In genomic region chr12:31053944-31054343, GRCh38 we compare ENCODE assay signal across 8 cellular contexts. TPM values are rescaled to one million over a fixed set of nuclear protein-coding genes. Genes with fewer than 3 reads are reported as not detected.
DNase-seq lines count a peak whose midpoint lies in the region; FAIRE-seq and TF ChIP-seq lines count a peak whose summit lies in the region.
"Not testable (repeated sequence)": the region's sequence is repeated elsewhere in the genome, so short reads cannot be mapped to it uniquely, and the experiment has no call there.

No MANE protein-coding gene starts in this region.

- TF ChIP-seq POLR2A in endothelial cell of umbilical vein (IDR thresholded peaks at IDR 0.05; ENCODE audit: low read depth, low read length), result not testable (repeated sequence)

- not testable (repeated sequence) for H3F3A ChIP-seq in OCI-LY1 (ENCODE audit: insufficient read depth, low read length)

- H3K9me3 ChIP-seq in OCI-LY1 (ENCODE audit: low read length); endothelial cell of umbilical vein (replicated peaks; ENCODE audit: control insufficient read depth, insufficient read depth, low read length); left ventricle myocardium inferior (replicated peaks): not testable (repeated sequence)

- H2AFZ ChIP-seq in OCI-LY1 (ENCODE audit: low read length); endothelial cell of umbilical vein (ENCODE audit: low read depth, low read length): not testable (repeated sequence)

- POLR2A ChIA-PET in GM10248 (lab: Yijun Ruan, JAX); endothelial cell of umbilical vein (lab: Charles Lee): not testable (repeated sequence)

- dilution Hi-C loops in endothelial cell of umbilical vein (cut with MboI; ENCODE audit: extremely low pct_ligation_motif_present, low sequenced_read_pairs), result not testable (repeated sequence)

- DNase-seq in AG09319 (ENCODE audit: extremely low read depth, low read depth); GM10248 (ENCODE audit: extremely low spot score); astrocyte of the cerebellum (ENCODE audit: low read depth); left ventricle myocardium inferior; retinal pigment epithelial cell (ENCODE audit: low read depth): not testable (repeated sequence)
- peak; percentile 20 for DNase-seq in endothelial cell of umbilical vein (ENCODE audit: low read depth, low spot score)

- not testable (repeated sequence) for H3K9ac ChIP-seq in OCI-LY1 (ENCODE audit: low read length); endothelial cell of umbilical vein (replicated peaks; ENCODE audit: extremely low read depth, insufficient read depth, low read length)

- CTCF ChIA-PET in GM10248 (lab: Yijun Ruan, JAX), result interaction anchor here (1.2 to 1.6 kb wide), 2 partner anchors 14 to 19 kb away, joined by 3 to 6 read pairs; no protein-coding TSS in a partner anchor
- CTCF ChIA-PET in endothelial cell of umbilical vein (lab: Charles Lee), result interaction anchor here (0.6 to 3.4 kb wide), 9 partner anchors 13 to 206 kb away, joined by 3 to 18 read pairs (median 4); no protein-coding TSS in a partner anchor

- FAIRE-seq in endothelial cell of umbilical vein (lab: Jason Lieb, UNC), result not testable (repeated sequence)

- H3K79me2 ChIP-seq in OCI-LY1 (ENCODE audit: insufficient read depth, low read length); endothelial cell of umbilical vein (ENCODE audit: control insufficient read depth, insufficient read depth, low read length): not testable (repeated sequence)

- not testable (repeated sequence) for H4K20me1 ChIP-seq in OCI-LY1 (ENCODE audit: insufficient read depth, low read length); endothelial cell of umbilical vein (replicated peaks; ENCODE audit: control insufficient read depth, extremely low read depth, insufficient read depth, low read length)

- not testable (repeated sequence) for H3K36me3 ChIP-seq in OCI-LY1 (ENCODE audit: insufficient read depth, low read length); endothelial cell of umbilical vein (ENCODE audit: control insufficient read depth in 2 of 2, extremely low read depth in 1 of 2, insufficient read depth in 2 of 2, low read length in 2 of 2); left ventricle myocardium inferior

- H3K27ac ChIP-seq in OCI-LY1 (ENCODE audit: low read depth, low read length, poor library complexity, severe bottlenecking), result peak overlapping the region; percentile 70
- not testable (repeated sequence) for H3K27ac ChIP-seq in endothelial cell of umbilical vein (ENCODE audit: insufficient read depth, low read depth, low read length)
- H3K27ac ChIP-seq in left ventricle myocardium inferior (replicated peaks), result peak overlapping the region; percentile 30

- BruUV-seq in endothelial cell of umbilical vein (replicated peaks; lab: Mats Ljungman, UMichigan), result not testable (repeated sequence)

- in situ Hi-C loops in astrocyte of the cerebellum (cut with HindIII; ENCODE audit: low sequenced_read_pairs), result not testable (repeated sequence)

- H3K4me3 ChIP-seq in OCI-LY1 (ENCODE audit: low read depth, low read length, poor library complexity, severe bottlenecking); astrocyte of the cerebellum (ENCODE audit: low read depth, low read length); endothelial cell of umbilical vein (replicated peaks in 1 of 3; ENCODE audit: insufficient read depth in 1 of 3, low read depth in 1 of 3, low read length in 3 of 3); left ventricle myocardium inferior; retinal pigment epithelial cell (ENCODE audit: low read length): not testable (repeated sequence)

- peaks cover 30% of the 10 kb centered on the region for H3K4me1 ChIP-seq in OCI-LY1 (ENCODE audit: insufficient read depth, low read length, severe bottlenecking)
- H3K4me1 ChIP-seq in endothelial cell of umbilical vein (ENCODE audit: control insufficient read depth, extremely low read depth, insufficient read depth, low read length); left ventricle myocardium inferior: not testable (repeated sequence)

- intact Hi-C loops in endothelial cell of umbilical vein (cut with micrococcal nuclease), result loop anchor here (1.0 kb wide), 1 partner anchor 207 kb away; no protein-coding TSS in a partner anchor
- intact Hi-C loops in left ventricle myocardium inferior (cut with micrococcal nuclease), result not testable (repeated sequence)

- peak; percentile 35 for TF ChIP-seq CTCF in AG09319 (IDR thresholded peaks at IDR 0.05; ENCODE audit: low read depth, low read length)
- peak; percentile 9 for TF ChIP-seq CTCF in GM10248 (IDR thresholded peaks at IDR 0.05; ENCODE audit: control extremely low read depth, extremely low read depth, low read depth, missing control alignments)
- peak; percentile 26; the same call in 1 of the 2 replicates for TF ChIP-seq CTCF in LNCAP (IDR thresholded peaks at IDR 0.05)
- peak; percentile 54 for TF ChIP-seq CTCF in OCI-LY1 (IDR thresholded peaks at IDR 0.05; ENCODE audit: low read length)
- TF ChIP-seq CTCF in astrocyte of the cerebellum (IDR thresholded peaks at IDR 0.05; ENCODE audit: low read depth, low read length, missing control alignments), result peak; percentile 41
- peak in 1 of 2 donors; percentile 17 for TF ChIP-seq CTCF in endothelial cell of umbilical vein (IDR thresholded peaks at IDR 0.05; ENCODE audit: extremely low read depth in 1 of 2, insufficient read depth in 1 of 2, low read depth in 1 of 2, low read length in 2 of 2)
- peak; percentile 50 for TF ChIP-seq CTCF in left ventricle myocardium inferior (IDR thresholded peaks at IDR 0.05; ENCODE audit: borderline replicate concordance)
- peak; percentile 37 for TF ChIP-seq CTCF in retinal pigment epithelial cell (conservative IDR thresholded peaks at IDR 0.05; ENCODE audit: low read depth, low read length)

- H3K27me3 ChIP-seq in OCI-LY1 (ENCODE audit: insufficient read depth, low read length); endothelial cell of umbilical vein (ENCODE audit: control insufficient read depth in 2 of 2, insufficient read depth in 2 of 2, low read length in 2 of 2); left ventricle myocardium inferior (ENCODE audit: low read depth): not testable (repeated sequence)

- H3K9me1 ChIP-seq in endothelial cell of umbilical vein (replicated peaks; ENCODE audit: control insufficient read depth, extremely low read depth, insufficient read depth, low read length), result not testable (repeated sequence)

- not testable (repeated sequence) for H3K9me2 ChIP-seq in OCI-LY1 (ENCODE audit: low read depth, low read length)

- H3K4me2 ChIP-seq in OCI-LY1 (ENCODE audit: low read length); endothelial cell of umbilical vein (ENCODE audit: insufficient read depth, low read length): not testable (repeated sequence)

RNA-seq across cellular contexts. Expression of gene DDX11, which starts 19.7 kb away (rescaled TPM):
- total RNA-seq in endothelial cell of umbilical vein, result 71.4 and 78.3 TPM in 2 replicates
- 19.4 and 20.8 TPM in 2 replicates for polyA plus RNA-seq in endothelial cell of umbilical vein
- 12.3 and 14.9 TPM in 2 replicates for polyA plus RNA-seq in endothelial cell of umbilical vein (2011; cell fraction: cytosol; rRNA removed)
- 201 and 241 TPM in 2 replicates for polyA plus RNA-seq in endothelial cell of umbilical vein (2011; cell fraction: nucleus; rRNA removed)
- polyA plus RNA-seq in endothelial cell of umbilical vein (2012), result 13.7 and 19.9 TPM in 2 replicates
- polyA minus RNA-seq in endothelial cell of umbilical vein, result 31.8 and 48.0 TPM in 2 replicates
- polyA minus RNA-seq in endothelial cell of umbilical vein (2011; cell fraction: cytosol; rRNA and poly(A)+ RNA removed), result 30.7 TPM
- 46.6 and 65.3 TPM in 2 replicates for polyA minus RNA-seq in endothelial cell of umbilical vein (2011; cell fraction: nucleus; rRNA and poly(A)+ RNA removed)
- 5.1 TPM for total RNA-seq in left ventricle myocardium inferior

Comparison
In these comparisons a context has a peak if more than half of its experiments do, and no peak if none do; other contexts are left out.
1. RNA of gene DDX11, which starts 19.7 kb away (total RNA-seq): 71.4 to 78.3 TPM in endothelial cell of umbilical vein; 5.1 TPM in left ventricle myocardium inferior (single experiment); every median in the first group is over 10 times any median in the second.